Comparison of ENCODE assay signal across 1 cellular context in the genomic region with DNA sequence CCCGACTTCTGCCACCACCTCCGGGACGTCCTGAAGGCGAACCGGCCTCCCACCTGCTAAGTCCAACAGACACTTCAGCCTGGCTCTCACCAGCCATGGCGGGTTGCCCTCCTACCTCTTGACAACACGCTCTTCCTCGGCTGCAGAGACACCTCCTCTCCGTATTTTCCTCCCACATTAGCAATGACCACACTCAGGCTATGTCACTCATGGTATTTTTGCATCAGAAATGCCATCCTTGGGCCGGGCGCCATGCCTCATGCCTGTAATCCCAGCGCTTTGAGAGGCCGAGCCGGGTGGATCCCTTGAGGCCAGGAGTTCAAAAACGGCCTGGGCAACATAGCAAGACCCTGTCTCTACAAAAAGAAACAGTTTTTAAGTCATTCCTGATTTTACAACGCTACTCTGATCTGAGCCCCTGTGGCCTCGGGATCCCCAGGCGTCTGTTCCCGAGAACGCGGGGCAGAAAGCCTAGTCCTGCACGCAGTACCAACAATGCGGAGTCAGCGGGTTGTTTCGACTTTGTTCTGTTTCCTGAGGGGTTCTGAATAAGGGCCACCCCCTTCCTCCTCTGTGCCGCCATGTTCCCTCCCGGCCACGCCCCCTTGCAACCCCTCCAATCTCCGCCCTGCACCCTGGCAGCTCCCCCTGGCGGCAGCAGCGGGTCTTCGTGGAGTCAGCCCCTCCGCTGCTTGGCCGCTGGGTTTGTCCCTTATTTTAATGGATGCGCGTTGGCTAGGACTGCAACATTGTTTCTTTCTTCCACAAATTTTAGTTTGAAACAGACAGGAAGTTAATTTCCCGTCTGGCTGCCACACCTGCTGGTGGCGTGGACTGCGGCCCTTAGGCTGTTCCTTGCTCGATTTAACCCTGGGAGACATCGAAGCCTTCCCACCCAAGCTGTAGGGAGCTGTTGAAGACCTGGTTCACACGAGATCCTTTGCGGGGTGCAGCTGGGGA.
TF ChIP-seq lines count a peak whose summit lies in the region.

No MANE protein-coding gene starts in this region.

TF ChIP-seq in HepG2, 621 proteins besides CTCF, POLR2A, EP300 and RAD21 (continued from another document and continues in another):
- TF ChIP-seq, protein P1, sequence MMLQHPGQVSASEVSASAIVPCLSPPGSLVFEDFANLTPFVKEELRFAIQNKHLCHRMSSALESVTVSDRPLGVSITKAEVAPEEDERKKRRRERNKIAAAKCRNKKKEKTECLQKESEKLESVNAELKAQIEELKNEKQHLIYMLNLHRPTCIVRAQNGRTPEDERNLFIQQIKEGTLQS (CRISPR knock-in tag; IDR thresholded peaks at IDR 0.05): no peak
- TF ChIP-seq SPEN (CRISPR knock-in tag; IDR thresholded peaks at IDR 0.05; ENCODE audit: low read depth): 0 out of 2 replicates have a peak, but pooled peaks have one; percentile 44
- TF ChIP-seq BRD4 (CRISPR knock-in tag; IDR thresholded peaks at IDR 0.05): peak; percentile 45
- TF ChIP-seq NFYB (CRISPR knock-in tag; IDR thresholded peaks at IDR 0.05): peak; percentile 52
- TF ChIP-seq ZNF773 (CRISPR knock-in tag; IDR thresholded peaks at IDR 0.05; ENCODE audit: borderline replicate concordance): no peak
- no peak for TF ChIP-seq NFRKB (IDR thresholded peaks at IDR 0.05)
- peak; percentile 66 for TF ChIP-seq STAG1 (CRISPR knock-in tag; IDR thresholded peaks at IDR 0.05)
- TF ChIP-seq CENPX (CRISPR knock-in tag; IDR thresholded peaks at IDR 0.05): no peak
- no peak for TF ChIP-seq KLF13 (CRISPR knock-in tag; IDR thresholded peaks at IDR 0.05)
- no peak for TF ChIP-seq ZFP82 (CRISPR knock-in tag; IDR thresholded peaks at IDR 0.05; ENCODE audit: borderline replicate concordance)
- no peak for TF ChIP-seq HNF1A (IDR thresholded peaks at IDR 0.05; ENCODE audit: low read depth)
- TF ChIP-seq HNF1A (CRISPR knock-in tag; IDR thresholded peaks at IDR 0.05; ENCODE audit: borderline replicate concordance): no peak
- no peak for TF ChIP-seq ZBTB44 (CRISPR knock-in tag; IDR thresholded peaks at IDR 0.05)
- TF ChIP-seq KAT8 (CRISPR knock-in tag; IDR thresholded peaks at IDR 0.05): peak; percentile 89
- 0 out of 2 replicates have a peak, but pooled peaks have one; percentile 46 for TF ChIP-seq ZNF766 (CRISPR knock-in tag; IDR thresholded peaks at IDR 0.05; ENCODE audit: borderline replicate concordance)
- peak; percentile 81 for TF ChIP-seq ZMYM4 (CRISPR knock-in tag; IDR thresholded peaks at IDR 0.05)
- 0 out of 2 replicates have a peak, but pooled peaks have one; percentile 32 for TF ChIP-seq ZNF329 (CRISPR knock-in tag; IDR thresholded peaks at IDR 0.05; ENCODE audit: low read depth)
- 0 out of 2 replicates have a peak, but pooled peaks have one; percentile 52 for TF ChIP-seq SNAPC2 (CRISPR knock-in tag; IDR thresholded peaks at IDR 0.05)
- peak; percentile 68; the same call in 1 of the 2 replicates for TF ChIP-seq MIER3 (CRISPR knock-in tag; IDR thresholded peaks at IDR 0.05; ENCODE audit: borderline replicate concordance)
- TF ChIP-seq, protein P2, sequence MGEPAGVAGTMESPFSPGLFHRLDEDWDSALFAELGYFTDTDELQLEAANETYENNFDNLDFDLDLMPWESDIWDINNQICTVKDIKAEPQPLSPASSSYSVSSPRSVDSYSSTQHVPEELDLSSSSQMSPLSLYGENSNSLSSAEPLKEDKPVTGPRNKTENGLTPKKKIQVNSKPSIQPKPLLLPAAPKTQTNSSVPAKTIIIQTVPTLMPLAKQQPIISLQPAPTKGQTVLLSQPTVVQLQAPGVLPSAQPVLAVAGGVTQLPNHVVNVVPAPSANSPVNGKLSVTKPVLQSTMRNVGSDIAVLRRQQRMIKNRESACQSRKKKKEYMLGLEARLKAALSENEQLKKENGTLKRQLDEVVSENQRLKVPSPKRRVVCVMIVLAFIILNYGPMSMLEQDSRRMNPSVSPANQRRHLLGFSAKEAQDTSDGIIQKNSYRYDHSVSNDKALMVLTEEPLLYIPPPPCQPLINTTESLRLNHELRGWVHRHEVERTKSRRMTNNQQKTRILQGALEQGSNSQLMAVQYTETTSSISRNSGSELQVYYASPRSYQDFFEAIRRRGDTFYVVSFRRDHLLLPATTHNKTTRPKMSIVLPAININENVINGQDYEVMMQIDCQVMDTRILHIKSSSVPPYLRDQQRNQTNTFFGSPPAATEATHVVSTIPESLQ (CRISPR knock-in tag; conservative IDR thresholded peaks at IDR 0.05): 0 out of 2 replicates have a peak, but pooled peaks have one; percentile 53
- peak; percentile 77; the same call in 1 of the 2 replicates for TF ChIP-seq SMAD3 (CRISPR knock-in tag; IDR thresholded peaks at IDR 0.05)
- peak; percentile 71; the same call in 1 of the 2 replicates for TF ChIP-seq SIN3A (IDR thresholded peaks at IDR 0.05; ENCODE audit: borderline replicate concordance, low read depth, low read length)
- no peak for TF ChIP-seq ZNF616 (CRISPR knock-in tag; IDR thresholded peaks at IDR 0.05; ENCODE audit: low read depth)
- peak; percentile 21 for TF ChIP-seq RBM22 (optimal IDR thresholded peaks at IDR 0.05; ENCODE audit: low read length)
- TF ChIP-seq, protein P3, sequence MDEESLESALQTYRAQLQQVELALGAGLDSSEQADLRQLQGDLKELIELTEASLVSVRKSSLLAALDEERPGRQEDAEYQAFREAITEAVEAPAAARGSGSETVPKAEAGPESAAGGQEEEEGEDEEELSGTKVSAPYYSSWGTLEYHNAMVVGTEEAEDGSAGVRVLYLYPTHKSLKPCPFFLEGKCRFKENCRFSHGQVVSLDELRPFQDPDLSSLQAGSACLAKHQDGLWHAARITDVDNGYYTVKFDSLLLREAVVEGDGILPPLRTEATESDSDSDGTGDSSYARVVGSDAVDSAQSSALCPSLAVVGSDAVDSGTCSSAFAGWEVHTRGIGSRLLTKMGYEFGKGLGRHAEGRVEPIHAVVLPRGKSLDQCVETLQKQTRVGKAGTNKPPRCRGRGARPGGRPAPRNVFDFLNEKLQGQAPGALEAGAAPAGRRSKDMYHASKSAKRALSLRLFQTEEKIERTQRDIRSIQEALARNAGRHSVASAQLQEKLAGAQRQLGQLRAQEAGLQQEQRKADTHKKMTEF (CRISPR knock-in tag; IDR thresholded peaks at IDR 0.05): peak; percentile 91
- TF ChIP-seq FLYWCH1 (CRISPR knock-in tag; IDR thresholded peaks at IDR 0.05): no peak
- TF ChIP-seq KDM2A (CRISPR knock-in tag; IDR thresholded peaks at IDR 0.05; ENCODE audit: borderline replicate concordance, low read depth): peak; percentile 90
- TF ChIP-seq ZNF780A (CRISPR knock-in tag; IDR thresholded peaks at IDR 0.05): no peak
- TF ChIP-seq ZNF549 (CRISPR knock-in tag; IDR thresholded peaks at IDR 0.05): no peak
- peak; percentile 69; the same call in 1 of the 2 replicates for TF ChIP-seq ZNF607 (CRISPR knock-in tag; IDR thresholded peaks at IDR 0.05; ENCODE audit: borderline replicate concordance)
- TF ChIP-seq, protein P4, sequence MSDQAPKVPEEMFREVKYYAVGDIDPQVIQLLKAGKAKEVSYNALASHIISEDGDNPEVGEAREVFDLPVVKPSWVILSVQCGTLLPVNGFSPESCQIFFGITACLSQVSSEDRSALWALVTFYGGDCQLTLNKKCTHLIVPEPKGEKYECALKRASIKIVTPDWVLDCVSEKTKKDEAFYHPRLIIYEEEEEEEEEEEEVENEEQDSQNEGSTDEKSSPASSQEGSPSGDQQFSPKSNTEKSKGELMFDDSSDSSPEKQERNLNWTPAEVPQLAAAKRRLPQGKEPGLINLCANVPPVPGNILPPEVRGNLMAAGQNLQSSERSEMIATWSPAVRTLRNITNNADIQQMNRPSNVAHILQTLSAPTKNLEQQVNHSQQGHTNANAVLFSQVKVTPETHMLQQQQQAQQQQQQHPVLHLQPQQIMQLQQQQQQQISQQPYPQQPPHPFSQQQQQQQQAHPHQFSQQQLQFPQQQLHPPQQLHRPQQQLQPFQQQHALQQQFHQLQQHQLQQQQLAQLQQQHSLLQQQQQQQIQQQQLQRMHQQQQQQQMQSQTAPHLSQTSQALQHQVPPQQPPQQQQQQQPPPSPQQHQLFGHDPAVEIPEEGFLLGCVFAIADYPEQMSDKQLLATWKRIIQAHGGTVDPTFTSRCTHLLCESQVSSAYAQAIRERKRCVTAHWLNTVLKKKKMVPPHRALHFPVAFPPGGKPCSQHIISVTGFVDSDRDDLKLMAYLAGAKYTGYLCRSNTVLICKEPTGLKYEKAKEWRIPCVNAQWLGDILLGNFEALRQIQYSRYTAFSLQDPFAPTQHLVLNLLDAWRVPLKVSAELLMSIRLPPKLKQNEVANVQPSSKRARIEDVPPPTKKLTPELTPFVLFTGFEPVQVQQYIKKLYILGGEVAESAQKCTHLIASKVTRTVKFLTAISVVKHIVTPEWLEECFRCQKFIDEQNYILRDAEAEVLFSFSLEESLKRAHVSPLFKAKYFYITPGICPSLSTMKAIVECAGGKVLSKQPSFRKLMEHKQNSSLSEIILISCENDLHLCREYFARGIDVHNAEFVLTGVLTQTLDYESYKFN (CRISPR knock-in tag; conservative IDR thresholded peaks at IDR 0.05): peak; percentile 56
- no peak for TF ChIP-seq TCF12 (IDR thresholded peaks at IDR 0.05)
- TF ChIP-seq TCF12 (CRISPR knock-in tag; IDR thresholded peaks at IDR 0.05): 0 out of 2 replicates have a peak, but pooled peaks have one; percentile 24
- peak; percentile 75 for TF ChIP-seq IKZF5 (CRISPR knock-in tag; IDR thresholded peaks at IDR 0.05)
